Comparison of ENCODE assay signal across 9 cellular contexts in the genomic region with DNA sequence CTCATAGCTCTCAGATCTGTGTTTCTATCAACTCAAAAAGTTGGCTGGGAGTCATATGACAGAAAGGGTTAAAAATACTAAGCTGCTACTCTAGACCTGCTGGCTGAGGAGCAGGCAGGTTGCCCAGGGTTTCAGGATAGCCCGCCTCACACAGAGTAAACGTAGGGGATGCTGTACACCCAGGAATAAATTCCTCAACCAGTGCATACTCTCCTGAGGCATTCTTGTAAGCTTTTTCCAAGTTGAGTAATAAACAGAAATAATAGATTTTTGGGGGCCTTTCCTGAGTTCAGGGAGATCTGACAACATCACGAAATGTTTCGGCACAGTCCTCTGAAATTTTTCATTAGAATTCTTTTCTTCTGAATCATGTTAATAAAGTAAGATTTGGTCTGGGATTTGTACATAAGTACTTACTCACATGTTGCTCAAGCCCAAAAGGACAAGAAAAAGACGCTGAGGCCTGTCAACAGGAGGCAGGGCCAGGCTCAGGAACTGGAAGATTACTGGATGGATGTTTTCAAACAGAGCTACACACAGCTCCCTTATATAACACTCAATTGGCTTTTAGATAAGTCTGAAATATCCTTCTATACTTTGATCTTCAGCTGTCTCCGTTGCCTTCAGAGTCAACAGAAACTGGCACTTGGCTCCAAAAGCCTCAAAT. TPM values are rescaled to one million over a fixed set of nuclear protein-coding genes. Genes with fewer than 3 reads are reported as not detected.
DNase-seq lines count a peak whose midpoint lies in the region; ATAC-seq, FAIRE-seq and TF ChIP-seq lines count a peak whose summit lies in the region.
"Had no signal": no experiment of that assay in that cellular context is flagged by ENCODE, and none has a peak within 500 bp of the region (broad histone marks: within the 10 kb centered on the region; RNA-seq: fewer than 3 reads in every experiment).

No MANE protein-coding gene starts in this region.

- ATAC-seq in GM21526 (IDR thresholded peaks at IDR 0.05; ENCODE audit: low FRiP score, unreplicated experiment) = no peak

- POLR2A ChIA-PET in HEK293T (lab: Yijun Ruan, JAX) = interaction anchor here (1.7 kb wide), 1 partner anchor 19 kb away, joined by 12 read pairs; no protein-coding TSS in a partner anchor

- CTCF ChIA-PET in HEK293T (lab: Yijun Ruan, JAX) = interaction anchor here (0.6 kb wide), 2 partner anchors 27 to 566 kb away, joined by 3 to 5 read pairs; no protein-coding TSS in a partner anchor

- DNase-seq in H54 (ENCODE audit: insufficient read length, low spot score) (peak; percentile 37), astrocyte of the hippocampus (ENCODE audit: low read depth, low spot score) (peak; percentile 58), hepatic stellate cell (ENCODE audit: low spot score) (peak; percentile 79), NCI-H187 (lab: John Stamatoyannopoulos, UW) (no peak), HEK293T (ENCODE audit: extremely low spot score) (no peak), cortex of kidney (lab: John Stamatoyannopoulos, UW) (no peak)
- DNase-seq: activated CD4-positive, alpha-beta memory T cell treated with anti-CD3 and anti-CD28 coated beads, Interleukin-2, amount 10 ng/mL, durations not matched to agents 7 days and 5 days had no signal

- peaks cover 34% of the 10 kb centered on the region for H3K4me1 ChIP-seq in skeletal muscle satellite cell (ENCODE audit: control insufficient read depth, insufficient read depth, low read length)

- H3K9ac ChIP-seq in skeletal muscle satellite cell (ENCODE audit: low read depth, low read length) = peak overlapping the region; percentile 53

- peak overlapping the region; percentile 65 for H3K4me2 ChIP-seq in skeletal muscle satellite cell (ENCODE audit: low read length)

- FAIRE-seq in H54 (lab: Jason Lieb, UNC) = peak; percentile 92

- no peak for TF ChIP-seq POLR2A in H54 (IDR thresholded peaks at IDR 0.05; ENCODE audit: low read depth, low read length)

- no peaks in the 10 kb centered on the region for H3K36me3 ChIP-seq in skeletal muscle satellite cell (ENCODE audit: insufficient read depth, low read length)

- no peak overlapping the region for H3K4me3 ChIP-seq in skeletal muscle satellite cell (ENCODE audit: low read length)

- H3K27me3 ChIP-seq in skeletal muscle satellite cell (ENCODE audit: control insufficient read depth, insufficient read depth, low read length) = no peaks in the 10 kb centered on the region

- no peaks in the 10 kb centered on the region for H3K9me3 ChIP-seq in skeletal muscle satellite cell (replicated peaks; ENCODE audit: low read length)

TF ChIP-seq in HEK293T, 16 proteins besides CTCF, POLR2A, EP300 and RAD21:
- TF ChIP-seq ZNF384 (IDR thresholded peaks at IDR 0.05) = no peak
- no peak for TF ChIP-seq BHLHE40 (IDR thresholded peaks at IDR 0.05; ENCODE audit: borderline replicate concordance)
- no peak for TF ChIP-seq FOXA1 (IDR thresholded peaks at IDR 0.05)
- TF ChIP-seq NFRKB (IDR thresholded peaks at IDR 0.05) = no peak
- TF ChIP-seq L3MBTL2 (conservative IDR thresholded peaks at IDR 0.05) = no peak
- TF ChIP-seq FOXM1 (IDR thresholded peaks at IDR 0.05; ENCODE audit: borderline replicate concordance) = no peak
- no peak for TF ChIP-seq ARNT (IDR thresholded peaks at IDR 0.05)
- TF ChIP-seq CTBP1 (IDR thresholded peaks at IDR 0.05; ENCODE audit: borderline replicate concordance) = no peak
- no peak for TF ChIP-seq HDGF (IDR thresholded peaks at IDR 0.05; ENCODE audit: borderline replicate concordance)
- TF ChIP-seq SUZ12 (IDR thresholded peaks at IDR 0.05) = no peak
- TF ChIP-seq TARDBP (IDR thresholded peaks at IDR 0.05) = no peak
- TF ChIP-seq, protein P1, sequence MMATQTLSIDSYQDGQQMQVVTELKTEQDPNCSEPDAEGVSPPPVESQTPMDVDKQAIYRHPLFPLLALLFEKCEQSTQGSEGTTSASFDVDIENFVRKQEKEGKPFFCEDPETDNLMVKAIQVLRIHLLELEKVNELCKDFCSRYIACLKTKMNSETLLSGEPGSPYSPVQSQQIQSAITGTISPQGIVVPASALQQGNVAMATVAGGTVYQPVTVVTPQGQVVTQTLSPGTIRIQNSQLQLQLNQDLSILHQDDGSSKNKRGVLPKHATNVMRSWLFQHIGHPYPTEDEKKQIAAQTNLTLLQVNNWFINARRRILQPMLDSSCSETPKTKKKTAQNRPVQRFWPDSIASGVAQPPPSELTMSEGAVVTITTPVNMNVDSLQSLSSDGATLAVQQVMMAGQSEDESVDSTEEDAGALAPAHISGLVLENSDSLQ (IDR thresholded peaks at IDR 0.05) = no peak
- TF ChIP-seq SP1 (IDR thresholded peaks at IDR 0.05) = no peak
- no peak for TF ChIP-seq FOXK2 (IDR thresholded peaks at IDR 0.05)
- no peak for TF ChIP-seq LEF1 (IDR thresholded peaks at IDR 0.05; ENCODE audit: borderline replicate concordance)
TF ChIP-seq in HEK293T: peak in this region for 0.

RNA-seq across cellular contexts. Expression of a gene that starts 41.0 kb away (rescaled TPM):
- total RNA-seq in skeletal muscle satellite cell (2012; rRNA removed) = 40.1 and 71.9 TPM in 2 replicates

Comparison
In these comparisons a context has a peak if more than half of its experiments do, and no peak if none do; other contexts are left out.
1. DNase-seq: peak in H54 (single experiment), astrocyte of the hippocampus (single experiment) and hepatic stellate cell (single experiment); none in NCI-H187 (0 of 2), HEK293T (single experiment) and cortex of kidney (single experiment).